In the genomic region with DNA sequence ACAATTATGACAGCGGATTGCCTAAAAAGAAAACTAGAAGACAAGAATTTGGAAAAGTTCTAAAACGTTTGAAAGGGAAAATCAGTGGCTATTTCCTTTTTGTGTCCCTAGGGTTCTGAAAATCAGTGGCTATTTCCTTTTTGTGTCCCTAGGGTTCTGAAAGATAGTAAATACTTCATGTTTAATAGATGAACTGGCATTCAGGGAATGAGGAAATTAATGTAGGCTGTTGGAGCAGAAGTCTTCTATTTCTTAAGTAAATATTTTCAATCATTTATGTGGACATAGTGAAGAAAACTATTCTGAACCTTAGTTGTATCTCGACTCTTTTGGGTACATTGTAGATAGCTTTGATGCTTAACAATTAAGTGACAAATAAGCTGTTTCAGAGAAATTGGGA, we compare ENCODE assay signal across 24 cellular contexts.
"Had no signal": no experiment of that assay in that cellular context is flagged by ENCODE, and none has a peak within 500 bp of the region (broad histone marks: within the 10 kb centered on the region; RNA-seq: fewer than 3 reads in every experiment).

No MANE protein-coding gene starts in this region.

- FAIRE-seq: HTR-8/SVneo, K562, RCC 7860 had no signal

- H3K4me2 ChIP-seq: KMS-11 had no signal

- H3K27me3 ChIP-seq: SJSA1 had no signal

- H3K9me3 ChIP-seq: SJSA1 had no signal

- H3K27ac ChIP-seq: HL-60, KMS-11, SJSA1, SK-N-MC had no signal

- H3K36me3 ChIP-seq: SJSA1 had no signal

- H3K4me1 ChIP-seq: SJSA1 had no signal

- DNase-seq: Kasumi-1, MV-4-11, NCI-H1048, NCI-H1105, NCI-H1417, NCI-H1436 treated with DMSO at 0.1 percent for 48 hours, NCI-H1694 treated with DMSO at 0.1 percent for 48 hours, NCI-H1930, NCI-H2081, NCI-H2107, NCI-H2227 treated with DMSO at 0.1 percent for 48 hours, NCI-H524, NCI-H526 treated with DMSO at 0.1 percent for 48 hours, NCI-H748 treated with DMSO at 0.1 percent for 48 hours, Right ventricle myocardium superior, RPMI8226, SIG-M5 had no signal

- H3K4me3 ChIP-seq: K562, SJSA1, SK-N-MC had no signal

- ATAC-seq: K562 had no signal
